12 cellular contexts compared by ENCODE assay signal in the genomic region with DNA sequence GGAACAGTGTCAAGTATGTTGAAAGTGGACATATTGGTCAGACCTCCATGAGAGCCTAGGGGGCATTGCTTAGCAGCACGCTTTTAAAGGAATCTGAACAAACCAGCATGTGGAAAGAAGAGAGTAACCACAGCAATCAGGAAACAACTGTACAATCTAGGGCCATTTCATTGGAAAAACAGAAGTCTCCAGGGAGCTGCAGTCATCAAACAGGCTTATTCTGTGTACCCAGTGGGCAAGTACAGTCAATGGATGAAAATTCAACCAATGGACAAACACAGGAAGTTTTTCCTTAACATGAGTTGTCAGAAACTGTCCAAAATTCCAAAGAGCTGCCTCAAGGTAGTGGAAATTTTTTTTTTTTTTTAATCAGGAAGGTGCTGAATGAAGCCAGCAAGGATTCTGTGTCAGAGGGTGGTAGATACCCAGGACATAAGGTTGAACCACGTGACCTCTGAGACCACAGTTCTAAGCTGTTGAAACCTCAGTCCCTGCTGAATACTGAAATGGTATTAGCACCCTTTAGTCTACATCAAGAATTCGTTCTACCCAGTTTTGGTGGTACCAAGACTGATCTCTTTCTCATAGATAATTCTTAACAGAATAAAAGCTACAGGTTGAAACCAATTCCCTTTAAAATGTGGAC. TPM values are rescaled to one million over a fixed set of nuclear protein-coding genes. Genes with fewer than 3 reads are reported as not detected.
DNase-seq lines count a peak whose midpoint lies in the region; ATAC-seq and TF ChIP-seq lines count a peak whose summit lies in the region.
"Had no signal": no experiment of that assay in that cellular context is flagged by ENCODE, and none has a peak within 500 bp of the region (broad histone marks: within the 10 kb centered on the region; RNA-seq: fewer than 3 reads in every experiment).

No MANE protein-coding gene starts in this region.

- intact Hi-C loops in PC-9 (cut with micrococcal nuclease; ENCODE audit: unreplicated experiment): no loop called here

- ATAC-seq in HG02981 (IDR thresholded peaks at IDR 0.05; ENCODE audit: unreplicated experiment) (no peak), HG02798 (IDR thresholded peaks at IDR 0.05; ENCODE audit: poor library complexity, unreplicated experiment) (no peak)
- ATAC-seq: activated naive CD4-positive, alpha-beta T cell treated with anti-CD3 and anti-CD28 coated beads, Interleukin-2, amount 50 U/mL, for 72 hours had no signal

- no peaks in the 10 kb centered on the region; the same call in 1 of the 2 replicates for H3K9me2 ChIP-seq in PC-9 (ENCODE audit: insufficient read depth)

- BruUV-seq in PC-9 (replicated peaks; lab: Mats Ljungman, UMichigan): no TSS peak

- TF ChIP-seq CTCF in PC-9 (conservative IDR thresholded peaks at IDR 0.05) (no peak), epithelial cell of esophagus (IDR thresholded peaks at IDR 0.05; ENCODE audit: insufficient read depth, low read depth, low read length, missing control alignments) (no peak)

- POLR2A ChIA-PET in PC-9 (lab: Charles Lee; ENCODE audit: unreplicated experiment): interaction anchor here (0.6 to 1.0 kb wide), 4 partner anchors 16 to 198 kb away, joined by 3 to 7 read pairs (median 4); no protein-coding TSS in a partner anchor

- no peaks in the 10 kb centered on the region for H3K27me3 ChIP-seq in PC-9 (ENCODE audit: insufficient read depth, low read depth)

- no peaks in the 10 kb centered on the region for H3K9me3 ChIP-seq in PC-9 (ENCODE audit: insufficient read depth, low read depth)

- H3K79me2 ChIP-seq in PC-9 (ENCODE audit: low read depth): peaks cover 13% of the 10 kb centered on the region

- DNase-seq in GM03348 (ENCODE audit: low spot score) (peak; percentile 31), PC-9 (peak; percentile 48 to 96), epithelial cell of esophagus (ENCODE audit: low read depth) (peak; percentile 83), renal cortical epithelial cell (ENCODE audit: low read depth) (peak; percentile 61), NCI-H1092 (lab: John Stamatoyannopoulos, UW) (no peak)
- DNase-seq: activated CD8-positive, alpha-beta memory T cell treated with anti-CD3 and anti-CD28 coated beads for 24 hours; DMS79; NCI-H1930; stimulated activated CD8-positive, alpha-beta memory T cell treated with anti-CD3 and anti-CD28 coated beads, Interleukin-4, amount 100 ng/mL, for 48 hours had no signal

- CTCF ChIA-PET in PC-9 (lab: Charles Lee): interaction anchor here (0.6 to 1.3 kb wide), 2 partner anchors 64 to 155 kb away, joined by 3 to 14 read pairs; no protein-coding TSS in a partner anchor

- H3K4me2 ChIP-seq in PC-9: peak overlapping the region; percentile 10

- H4K20me1 ChIP-seq in PC-9 (ENCODE audit: insufficient read depth): no peaks in the 10 kb centered on the region

- peaks cover 54% of the 10 kb centered on the region for H3F3A ChIP-seq in PC-9 (ENCODE audit: insufficient read depth, low read depth)

- H2AFZ ChIP-seq in PC-9: no peak overlapping the region

- H3K27ac ChIP-seq in PC-9: peak overlapping the region; percentile 62

- no peaks in the 10 kb centered on the region for H3K36me3 ChIP-seq in PC-9 (ENCODE audit: low read depth)

- H3K4me3 ChIP-seq in PC-9: no peak overlapping the region
- H3K4me3 ChIP-seq in epithelial cell of esophagus (ENCODE audit: low read length): no peak overlapping the region

- H3K4me1 ChIP-seq in PC-9 (replicated peaks; ENCODE audit: insufficient read depth): peaks cover 55% of the 10 kb centered on the region

RNA-seq across cellular contexts. Expression of gene DLG1, which starts 4.4 kb away (rescaled TPM):
- total RNA-seq in PC-9 (2021) (193 and 201 TPM in 2 replicates), renal cortical epithelial cell (153 and 197 TPM in 2 replicates)
